1 cellular context compared by ENCODE assay signal in the genomic region with DNA sequence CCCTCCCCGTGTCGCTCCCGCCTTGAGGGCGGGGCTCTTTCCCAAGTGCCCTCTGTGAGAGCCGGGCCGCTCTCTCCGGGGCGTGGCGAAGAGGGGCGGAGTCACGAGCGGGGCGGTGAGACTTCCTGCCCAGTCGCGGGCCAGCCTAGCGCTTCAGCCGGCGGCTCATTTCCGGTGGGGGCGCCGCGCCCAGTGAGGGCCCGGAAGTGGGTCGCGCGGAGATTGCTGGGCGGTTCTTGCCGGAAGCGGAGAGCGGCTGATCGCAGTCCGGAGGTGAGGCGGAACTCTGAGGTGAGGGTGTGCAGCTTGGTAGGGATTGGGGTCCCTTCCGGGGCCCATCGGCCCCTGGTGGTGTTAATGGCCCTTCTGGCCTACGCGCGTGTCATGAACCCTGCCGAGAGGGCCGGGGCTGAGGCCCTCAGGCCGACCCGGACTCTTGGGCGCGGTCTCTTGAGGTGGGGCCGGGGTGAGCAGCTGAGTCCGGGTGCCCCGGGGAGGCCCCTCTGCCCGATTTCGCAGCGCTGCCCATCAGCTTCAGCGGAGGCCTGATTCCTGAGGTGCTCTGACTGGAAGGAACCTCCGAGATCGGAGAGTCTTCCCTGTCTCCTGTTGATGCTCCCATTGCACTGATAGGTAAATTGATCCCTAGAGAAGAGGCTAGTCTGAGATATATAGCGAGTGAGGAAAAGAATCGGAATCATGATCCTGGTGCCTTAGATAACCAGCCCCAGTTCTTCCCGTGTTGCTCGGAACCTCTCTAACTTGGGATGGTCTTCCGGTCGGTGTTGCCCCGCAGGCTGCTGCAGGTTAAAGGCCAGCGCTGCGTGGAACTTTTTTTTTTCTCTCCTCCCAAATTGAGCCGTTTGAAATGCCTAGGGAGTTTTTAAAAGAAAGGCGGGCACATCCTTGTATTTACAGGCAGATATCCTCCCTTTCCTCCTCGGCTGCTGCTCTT.
TF ChIP-seq lines count a peak whose summit lies in the region.

Gene CAP1 (plus strand): TSS at position 219 of the 955 bp plus-strand sequence. CDS start 18,618 bp downstream, outside the sequence.

TF ChIP-seq in K562, 482 proteins besides CTCF, POLR2A, EP300 and RAD21 (continued from another document and continues in another):
- TF ChIP-seq, protein P1, sequence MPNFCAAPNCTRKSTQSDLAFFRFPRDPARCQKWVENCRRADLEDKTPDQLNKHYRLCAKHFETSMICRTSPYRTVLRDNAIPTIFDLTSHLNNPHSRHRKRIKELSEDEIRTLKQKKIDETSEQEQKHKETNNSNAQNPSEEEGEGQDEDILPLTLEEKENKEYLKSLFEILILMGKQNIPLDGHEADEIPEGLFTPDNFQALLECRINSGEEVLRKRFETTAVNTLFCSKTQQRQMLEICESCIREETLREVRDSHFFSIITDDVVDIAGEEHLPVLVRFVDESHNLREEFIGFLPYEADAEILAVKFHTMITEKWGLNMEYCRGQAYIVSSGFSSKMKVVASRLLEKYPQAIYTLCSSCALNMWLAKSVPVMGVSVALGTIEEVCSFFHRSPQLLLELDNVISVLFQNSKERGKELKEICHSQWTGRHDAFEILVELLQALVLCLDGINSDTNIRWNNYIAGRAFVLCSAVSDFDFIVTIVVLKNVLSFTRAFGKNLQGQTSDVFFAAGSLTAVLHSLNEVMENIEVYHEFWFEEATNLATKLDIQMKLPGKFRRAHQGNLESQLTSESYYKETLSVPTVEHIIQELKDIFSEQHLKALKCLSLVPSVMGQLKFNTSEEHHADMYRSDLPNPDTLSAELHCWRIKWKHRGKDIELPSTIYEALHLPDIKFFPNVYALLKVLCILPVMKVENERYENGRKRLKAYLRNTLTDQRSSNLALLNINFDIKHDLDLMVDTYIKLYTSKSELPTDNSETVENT (CRISPR knock-in tag; IDR thresholded peaks at IDR 0.05) = peak; percentile 67
- TF ChIP-seq POLR2G (IDR thresholded peaks at IDR 0.05; ENCODE audit: low read depth, low read length) (peak; percentile 77), ZNF253 (CRISPR knock-in tag; conservative IDR thresholded peaks at IDR 0.05) (no peak), ZKSCAN1 (IDR thresholded peaks at IDR 0.05; ENCODE audit: low read depth, low read length) (no peak), NR2C1 (IDR thresholded peaks at IDR 0.05) (peak; percentile 72), NR2C1 (tag; IDR thresholded peaks at IDR 0.05) (peak; percentile 80), LEF1 (IDR thresholded peaks at IDR 0.05) (0 out of 2 replicates have a peak, but pooled peaks have one; percentile 8), SPI1 (IDR thresholded peaks at IDR 0.05; ENCODE audit: borderline replicate concordance, low read depth, low read length) (0 out of 2 replicates have a peak, but pooled peaks have one; percentile 12), ZNF408 (CRISPR knock-in tag; IDR thresholded peaks at IDR 0.05; ENCODE audit: low read depth) (no peak), ZC3H8 (IDR thresholded peaks at IDR 0.05) (no peak), MEF2A (IDR thresholded peaks at IDR 0.05; ENCODE audit: control insufficient read depth, low read depth, low read length) (no peak), XRCC3 (IDR thresholded peaks at IDR 0.05) (no peak), SMAD1 (IDR thresholded peaks at IDR 0.05; ENCODE audit: low read depth, low read length, partially characterized antibody) (no peak), ZNF354B (CRISPR knock-in tag; IDR thresholded peaks at IDR 0.05) (no peak), ZBTB7A (IDR thresholded peaks at IDR 0.05; ENCODE audit: borderline replicate concordance, control insufficient read depth, low read depth, low read length) (peak; percentile 32; the same call in 1 of the 2 replicates), ZNF518B (CRISPR knock-in tag; IDR thresholded peaks at IDR 0.05) (no peak), POLR2AphosphoS2 (IDR thresholded peaks at IDR 0.05; ENCODE audit: low read length) (no peak), E2F8 (IDR thresholded peaks at IDR 0.05; ENCODE audit: low read depth, partially characterized antibody) (peak; percentile 81), JUND (IDR thresholded peaks at IDR 0.05; ENCODE audit: borderline replicate concordance, low read depth, low read length) (peak; percentile 46; the same call in 1 of the 2 replicates), JUND (tag; IDR thresholded peaks at IDR 0.05; ENCODE audit: borderline replicate concordance, low read depth, low read length) (no peak), BCOR (IDR thresholded peaks at IDR 0.05) (peak; percentile 97), TGIF2 (CRISPR knock-in tag; IDR thresholded peaks at IDR 0.05) (peak; percentile 70; the same call in 1 of the 2 replicates), TBP (optimal IDR thresholded peaks at IDR 0.05; ENCODE audit: low read depth, low read length) (no peak), SIN3B (IDR thresholded peaks at IDR 0.05; ENCODE audit: low read depth) (peak; percentile 75; the same call in 1 of the 2 replicates), CBFA2T2 (conservative IDR thresholded peaks at IDR 0.05) (no peak), RBM22 (IDR thresholded peaks at IDR 0.05; ENCODE audit: low read depth, low read length, poor library complexity, severe bottlenecking) (peak; percentile 68), ESRRA (IDR thresholded peaks at IDR 0.05; ENCODE audit: borderline replicate concordance, low read depth) (peak; percentile 9), NR4A1 (CRISPR knock-in tag; IDR thresholded peaks at IDR 0.05) (no peak), NR4A1 (tag; IDR thresholded peaks at IDR 0.05) (peak; percentile 67; the same call in 1 of the 2 replicates), SIX5 (IDR thresholded peaks at IDR 0.05; ENCODE audit: borderline replicate concordance in 1 of 2, insufficient read depth in 1 of 2, low read depth in 1 of 2, low read length in 2 of 2) (peak; percentile 50 to 56; a peak in 3 of 4 replicates), MXI1 (IDR thresholded peaks at IDR 0.05; ENCODE audit: low read depth, low read length) (0 out of 2 replicates have a peak, but pooled peaks have one; percentile 29), TAF9B (IDR thresholded peaks at IDR 0.05; ENCODE audit: partially characterized antibody) (peak; percentile 11), STAT5B (CRISPR knock-in tag; IDR thresholded peaks at IDR 0.05) (no peak), FOXJ3 (CRISPR knock-in tag; IDR thresholded peaks at IDR 0.05) (no peak), PTBP1 (IDR thresholded peaks at IDR 0.05; ENCODE audit: low read depth, low read length) (peak; percentile 44; the same call in 1 of the 2 replicates), ZNF232 (CRISPR knock-in tag; IDR thresholded peaks at IDR 0.05) (no peak), ZNF830 (CRISPR knock-in tag; IDR thresholded peaks at IDR 0.05) (peak; percentile 96), CXXC5 (CRISPR knock-in tag; IDR thresholded peaks at IDR 0.05) (peak; percentile 67), SMC3 (conservative IDR thresholded peaks at IDR 0.05; ENCODE audit: insufficient read depth, low read depth, low read length) (no peak), SP2 (IDR thresholded peaks at IDR 0.05; ENCODE audit: extremely low read depth, low read depth, low read length, poor library complexity, severe bottlenecking) (no peak), DIDO1 (tag; IDR thresholded peaks at IDR 0.05; ENCODE audit: low read depth) (no peak), KLF16 (IDR thresholded peaks at IDR 0.05) (no peak), PHB (CRISPR knock-in tag; IDR thresholded peaks at IDR 0.05) (0 out of 2 replicates have a peak, but pooled peaks have one; percentile 55), EHMT2 (IDR thresholded peaks at IDR 0.05) (no peak), SMARCA5 (IDR thresholded peaks at IDR 0.05) (peak; percentile 90; the same call in 1 of the 2 replicates), ZBTB1 (CRISPR knock-in tag; IDR thresholded peaks at IDR 0.05; ENCODE audit: borderline replicate concordance, low read depth) (no peak; the same call in 1 of the 2 replicates), SMARCC2 (IDR thresholded peaks at IDR 0.05; ENCODE audit: low read depth) (no peak)
- TF ChIP-seq, protein P2, sequence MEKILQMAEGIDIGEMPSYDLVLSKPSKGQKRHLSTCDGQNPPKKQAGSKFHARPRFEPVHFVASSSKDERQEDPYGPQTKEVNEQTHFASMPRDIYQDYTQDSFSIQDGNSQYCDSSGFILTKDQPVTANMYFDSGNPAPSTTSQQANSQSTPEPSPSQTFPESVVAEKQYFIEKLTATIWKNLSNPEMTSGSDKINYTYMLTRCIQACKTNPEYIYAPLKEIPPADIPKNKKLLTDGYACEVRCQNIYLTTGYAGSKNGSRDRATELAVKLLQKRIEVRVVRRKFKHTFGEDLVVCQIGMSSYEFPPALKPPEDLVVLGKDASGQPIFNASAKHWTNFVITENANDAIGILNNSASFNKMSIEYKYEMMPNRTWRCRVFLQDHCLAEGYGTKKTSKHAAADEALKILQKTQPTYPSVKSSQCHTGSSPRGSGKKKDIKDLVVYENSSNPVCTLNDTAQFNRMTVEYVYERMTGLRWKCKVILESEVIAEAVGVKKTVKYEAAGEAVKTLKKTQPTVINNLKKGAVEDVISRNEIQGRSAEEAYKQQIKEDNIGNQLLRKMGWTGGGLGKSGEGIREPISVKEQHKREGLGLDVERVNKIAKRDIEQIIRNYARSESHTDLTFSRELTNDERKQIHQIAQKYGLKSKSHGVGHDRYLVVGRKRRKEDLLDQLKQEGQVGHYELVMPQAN (IDR thresholded peaks at IDR 0.05; ENCODE audit: borderline replicate concordance) = peak; percentile 87; the same call in 1 of the 2 replicates
- TF ChIP-seq, protein P3, sequence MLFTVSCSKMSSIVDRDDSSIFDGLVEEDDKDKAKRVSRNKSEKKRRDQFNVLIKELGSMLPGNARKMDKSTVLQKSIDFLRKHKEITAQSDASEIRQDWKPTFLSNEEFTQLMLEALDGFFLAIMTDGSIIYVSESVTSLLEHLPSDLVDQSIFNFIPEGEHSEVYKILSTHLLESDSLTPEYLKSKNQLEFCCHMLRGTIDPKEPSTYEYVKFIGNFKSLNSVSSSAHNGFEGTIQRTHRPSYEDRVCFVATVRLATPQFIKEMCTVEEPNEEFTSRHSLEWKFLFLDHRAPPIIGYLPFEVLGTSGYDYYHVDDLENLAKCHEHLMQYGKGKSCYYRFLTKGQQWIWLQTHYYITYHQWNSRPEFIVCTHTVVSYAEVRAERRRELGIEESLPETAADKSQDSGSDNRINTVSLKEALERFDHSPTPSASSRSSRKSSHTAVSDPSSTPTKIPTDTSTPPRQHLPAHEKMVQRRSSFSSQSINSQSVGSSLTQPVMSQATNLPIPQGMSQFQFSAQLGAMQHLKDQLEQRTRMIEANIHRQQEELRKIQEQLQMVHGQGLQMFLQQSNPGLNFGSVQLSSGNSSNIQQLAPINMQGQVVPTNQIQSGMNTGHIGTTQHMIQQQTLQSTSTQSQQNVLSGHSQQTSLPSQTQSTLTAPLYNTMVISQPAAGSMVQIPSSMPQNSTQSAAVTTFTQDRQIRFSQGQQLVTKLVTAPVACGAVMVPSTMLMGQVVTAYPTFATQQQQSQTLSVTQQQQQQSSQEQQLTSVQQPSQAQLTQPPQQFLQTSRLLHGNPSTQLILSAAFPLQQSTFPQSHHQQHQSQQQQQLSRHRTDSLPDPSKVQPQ (CRISPR knock-in tag; IDR thresholded peaks at IDR 0.05; ENCODE audit: borderline replicate concordance) = no peak
- TF ChIP-seq, protein P4, sequence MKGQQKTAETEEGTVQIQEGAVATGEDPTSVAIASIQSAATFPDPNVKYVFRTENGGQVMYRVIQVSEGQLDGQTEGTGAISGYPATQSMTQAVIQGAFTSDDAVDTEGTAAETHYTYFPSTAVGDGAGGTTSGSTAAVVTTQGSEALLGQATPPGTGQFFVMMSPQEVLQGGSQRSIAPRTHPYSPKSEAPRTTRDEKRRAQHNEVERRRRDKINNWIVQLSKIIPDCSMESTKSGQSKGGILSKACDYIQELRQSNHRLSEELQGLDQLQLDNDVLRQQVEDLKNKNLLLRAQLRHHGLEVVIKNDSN (CRISPR knock-in tag; IDR thresholded peaks at IDR 0.05) = peak; percentile 94
